In genomic region chr17:28612936-28613872, GRCh38 we compare ENCODE assay signal across 8 cellular contexts. TPM values are rescaled to one million over a fixed set of nuclear protein-coding genes. Genes with fewer than 3 reads are reported as not detected.
DNase-seq lines count a peak whose midpoint lies in the region; ATAC-seq and TF ChIP-seq lines count a peak whose summit lies in the region.

No MANE protein-coding gene starts in this region.

- no peak overlapping the region for H2AFZ ChIP-seq in OCI-LY3 (ENCODE audit: low read depth, low read length)
- H2AFZ ChIP-seq in smooth muscle cell (ENCODE audit: low read depth), result no peak overlapping the region

- peak in 3 of 4 experiments; percentile 7 to 13 (median 11) for DNase-seq in activated CD4-positive, CD25-positive, alpha-beta regulatory T cell (lab: John Stamatoyannopoulos, UW)
- no peak for DNase-seq in activated CD4-positive, CD25-positive, alpha-beta regulatory T cell treated with anti-CD3 and anti-CD28 coated beads, Interleukin-2, amount 50 U/mL, for 72 hours
- peak; percentile 41 for DNase-seq in amniotic epithelial cell (ENCODE audit: low read depth)
- DNase-seq in left ventricle myocardium superior, result no peak
- DNase-seq in smooth muscle cell (lab: John Stamatoyannopoulos, UW; ENCODE audit: unreplicated experiment), result no peak

- no peak overlapping the region for H3K27ac ChIP-seq in OCI-LY3 (ENCODE audit: low read length)
- H3K27ac ChIP-seq in smooth muscle cell (ENCODE audit: low read depth), result no peak overlapping the region

- peaks cover 15% of the 10 kb centered on the region for H3K4me1 ChIP-seq in OCI-LY3 (ENCODE audit: low read length)
- no peaks in the 10 kb centered on the region for H3K4me1 ChIP-seq in smooth muscle cell (ENCODE audit: low read depth)

- H3F3A ChIP-seq in smooth muscle cell (ENCODE audit: low read depth), result no peaks in the 10 kb centered on the region

- ATAC-seq in left ventricle myocardium superior (peak; percentile 71), HG02763 (IDR thresholded peaks at IDR 0.05; ENCODE audit: unreplicated experiment) (no peak), HG02840 (IDR thresholded peaks at IDR 0.05; ENCODE audit: low FRiP score, unreplicated experiment) (no peak)

- intact Hi-C loops in left ventricle myocardium superior (cut with micrococcal nuclease), result loop anchor here (2.0 kb wide), 1 partner anchor 118 kb away; no protein-coding TSS in a partner anchor

- H3K79me2 ChIP-seq in OCI-LY3 (ENCODE audit: low read length), result no peaks in the 10 kb centered on the region
- H3K79me2 ChIP-seq in smooth muscle cell (ENCODE audit: low read depth), result no peaks in the 10 kb centered on the region

- H4K20me1 ChIP-seq in OCI-LY3 (ENCODE audit: insufficient read depth, low read length), result 0 out of 2 replicates have a peak, but pooled peaks cover 11% of the 10 kb centered on the region
- no peaks in the 10 kb centered on the region for H4K20me1 ChIP-seq in smooth muscle cell (ENCODE audit: low read depth)

- peak; percentile 75 for TF ChIP-seq CTCF in OCI-LY3 (IDR thresholded peaks at IDR 0.05; ENCODE audit: low read depth, low read length)
- TF ChIP-seq CTCF in smooth muscle cell (IDR thresholded peaks at IDR 0.05; ENCODE audit: borderline replicate concordance, insufficient read depth, poor library complexity, severe bottlenecking), result peak; percentile 56

- H3K4me3 ChIP-seq in OCI-LY3 (ENCODE audit: low read length) (no peak overlapping the region), smooth muscle cell (no peak overlapping the region)

- H3K9ac ChIP-seq in OCI-LY3 (ENCODE audit: low read length) (no peak overlapping the region), smooth muscle cell (ENCODE audit: low read depth) (no peak overlapping the region)

- H3K27me3 ChIP-seq in OCI-LY3 (ENCODE audit: low read depth, low read length) (no peaks in the 10 kb centered on the region), smooth muscle cell (ENCODE audit: low read depth) (no peaks in the 10 kb centered on the region)

- H3K36me3 ChIP-seq in OCI-LY3 (replicated peaks; ENCODE audit: low read depth, low read length) (peaks cover 74% of the 10 kb centered on the region), smooth muscle cell (ENCODE audit: low read depth) (peaks cover 13% of the 10 kb centered on the region)

- WGBS in smooth muscle cell (ENCODE audit: low lambda C conversion rate), result 91% methylated on average over 6 of the region's 6 CpGs

- H3K9me3 ChIP-seq in OCI-LY3 (ENCODE audit: insufficient read depth, low read length) (no peaks in the 10 kb centered on the region), smooth muscle cell (replicated peaks; ENCODE audit: low read depth) (no peaks in the 10 kb centered on the region)

- H3K4me2 ChIP-seq in OCI-LY3 (ENCODE audit: low read length) (no peak overlapping the region), smooth muscle cell (no peak overlapping the region)

RNA-seq across cellular contexts. Expression of gene RSKR, which starts 0.8 kb away (rescaled TPM):
- 4.0 TPM for total RNA-seq in left ventricle myocardium superior
- 2.2 and 3.8 TPM in 2 replicates for total RNA-seq in smooth muscle cell
- polyA plus RNA-seq in smooth muscle cell, result 2.0 and 2.3 TPM in 2 replicates

RNA-seq across cellular contexts. Expression of gene SPAG5, which starts 14.4 kb away (rescaled TPM):
- 1.1 TPM for total RNA-seq in left ventricle myocardium superior
- total RNA-seq in smooth muscle cell, result 13.9 and 21.3 TPM in 2 replicates
- 19.8 and 23.7 TPM in 2 replicates for polyA plus RNA-seq in smooth muscle cell

RNA-seq across cellular contexts. Expression of gene BLTP2, which starts 31.8 kb away (rescaled TPM):
- total RNA-seq in left ventricle myocardium superior (73.8 TPM), smooth muscle cell (63.5 and 93.3 TPM in 2 replicates)
- polyA plus RNA-seq in smooth muscle cell, result 35.1 and 37.1 TPM in 2 replicates

RNA-seq across cellular contexts. Expression of gene ALDOC, which starts 36.5 kb away (rescaled TPM):
- total RNA-seq in left ventricle myocardium superior (380 TPM), smooth muscle cell (72.6 and 106 TPM in 2 replicates)
- polyA plus RNA-seq in smooth muscle cell, result 61.7 and 71.5 TPM in 2 replicates

RNA-seq across cellular contexts. Expression of gene PIGS, which starts 41.9 kb away (rescaled TPM):
- total RNA-seq in left ventricle myocardium superior (45.0 TPM), smooth muscle cell (27.4 and 61.3 TPM in 2 replicates)
- polyA plus RNA-seq in smooth muscle cell, result 69.2 and 75.4 TPM in 2 replicates

Comparison
In these comparisons a context has a peak if more than half of its experiments do, and no peak if none do; other contexts are left out.
1. DNase-seq: peak in activated CD4-positive, CD25-positive, alpha-beta regulatory T cell (3 of 4) and amniotic epithelial cell (single experiment); none in activated CD4-positive, CD25-positive, alpha-beta regulatory T cell treated with anti-CD3 and anti-CD28 coated beads, Interleukin-2, amount 50 U/mL, for 72 hours (single experiment), left ventricle myocardium superior (single experiment) and smooth muscle cell (single experiment).